Comparison of ENCODE assay signal across 8 cellular contexts in genomic region chr19:41785653-41786052, GRCh38. TPM values are rescaled to one million over a fixed set of nuclear protein-coding genes. Genes with fewer than 3 reads are reported as not detected.
DNase-seq lines count a peak whose midpoint lies in the region; ATAC-seq and TF ChIP-seq lines count a peak whose summit lies in the region.

No MANE protein-coding gene starts in this region.

- no peaks in the 10 kb centered on the region for H3K36me3 ChIP-seq in H7 (replicated peaks; ENCODE audit: control insufficient read depth, insufficient read depth, low read length)

- peak; percentile 82 for ATAC-seq in central memory CD8-positive, alpha-beta T cell (replicated peaks; ENCODE audit: extremely low read depth, poor library complexity, severe bottlenecking)
- no peak for ATAC-seq in GM21381 (IDR thresholded peaks at IDR 0.05; ENCODE audit: unreplicated experiment)

- peaks cover 17% of the 10 kb centered on the region for H3K4me1 Mint-ChIP-seq in central memory CD8-positive, alpha-beta T cell

- peaks cover 59% of the 10 kb centered on the region for H3K27me3 Mint-ChIP-seq in central memory CD8-positive, alpha-beta T cell

- H3K36me3 Mint-ChIP-seq in central memory CD8-positive, alpha-beta T cell (ENCODE audit: insufficient read depth), result peaks cover 6% of the 10 kb centered on the region

- no peak overlapping the region for H3K4me3 Mint-ChIP-seq in central memory CD8-positive, alpha-beta T cell

- H3K4me3 ChIP-seq in H7 (ENCODE audit: insufficient read depth, low read depth, low read length) (peak overlapping the region; percentile 32; the same call in 1 of the 2 replicates), WI38 (ENCODE audit: low read depth, low read length) (no peak overlapping the region)

- no peaks in the 10 kb centered on the region for H3K9me3 Mint-ChIP-seq in central memory CD8-positive, alpha-beta T cell

- peaks cover 3% of the 10 kb centered on the region; the same call in 1 of the 2 replicates for H3K27me3 ChIP-seq in H7 (ENCODE audit: control insufficient read depth, insufficient read depth, low read length)

- H3K27ac Mint-ChIP-seq in central memory CD8-positive, alpha-beta T cell (ENCODE audit: low read depth), result no peak overlapping the region

- DNase-seq in AG09319 (ENCODE audit: extremely low read depth, low read depth) (peak; percentile 10), H7 (peak; percentile 86), NCI-H2196 (lab: John Stamatoyannopoulos, UW; ENCODE audit: unreplicated experiment) (peak; percentile 78), left kidney (ENCODE audit: low read depth, low spot score) (peak; percentile 85)
- DNase-seq in central memory CD8-positive, alpha-beta T cell (ENCODE audit: low spot score in 2 of 2), result peak; percentile 53 to 54
- DNase-seq in stimulated activated CD4-positive, alpha-beta T cell treated with anti-CD3 and anti-CD28 coated beads, TNF-alpha, amount 100 ng/mL, for 1 hour (ENCODE audit: low read depth in 3 of 3, low spot score in 1 of 3), result peak; percentile 22 to 48 (median 42)

- peak; percentile 83 for TF ChIP-seq CTCF in AG09319 (IDR thresholded peaks at IDR 0.05; ENCODE audit: low read depth, low read length)
- TF ChIP-seq CTCF in WI38 (IDR thresholded peaks at IDR 0.05; ENCODE audit: low read depth, low read length), result peak; percentile 73

RNA-seq across cellular contexts. Expression of gene CEACAM3, which starts 10.7 kb away (rescaled TPM):
- not detected in 2 replicates for total RNA-seq in H7 (2014; rRNA removed; shearing (Covaris generic))

RNA-seq across cellular contexts. Expression of gene CEACAM6, which starts 30.3 kb away (rescaled TPM):
- total RNA-seq in H7 (2014; rRNA removed; shearing (Covaris generic)), result not detected in 2 replicates

RNA-seq across cellular contexts. Expression of gene LYPD4, which starts 58.8 kb away (rescaled TPM):
- not detected in 2 replicates for total RNA-seq in H7 (2014; rRNA removed; shearing (Covaris generic))

RNA-seq across cellular contexts. Expression of gene DMRTC2, which starts 59.2 kb away (rescaled TPM):
- not detected in 2 replicates for total RNA-seq in H7 (2014; rRNA removed; shearing (Covaris generic))

Comparison
In these comparisons a context has a peak if more than half of its experiments do, and no peak if none do; other contexts are left out.
1. DNase-seq: peak in every context shown above with its lines; median percentile 86 in H7; 85 in left kidney; 78 in NCI-H2196; 54 in central memory CD8-positive, alpha-beta T cell; 42 in stimulated activated CD4-positive, alpha-beta T cell treated with anti-CD3 and anti-CD28 coated beads, TNF-alpha, amount 100 ng/mL, for 1 hour; 10 in AG09319.